Comparison of ENCODE assay signal across 15 cellular contexts in the genomic region with DNA sequence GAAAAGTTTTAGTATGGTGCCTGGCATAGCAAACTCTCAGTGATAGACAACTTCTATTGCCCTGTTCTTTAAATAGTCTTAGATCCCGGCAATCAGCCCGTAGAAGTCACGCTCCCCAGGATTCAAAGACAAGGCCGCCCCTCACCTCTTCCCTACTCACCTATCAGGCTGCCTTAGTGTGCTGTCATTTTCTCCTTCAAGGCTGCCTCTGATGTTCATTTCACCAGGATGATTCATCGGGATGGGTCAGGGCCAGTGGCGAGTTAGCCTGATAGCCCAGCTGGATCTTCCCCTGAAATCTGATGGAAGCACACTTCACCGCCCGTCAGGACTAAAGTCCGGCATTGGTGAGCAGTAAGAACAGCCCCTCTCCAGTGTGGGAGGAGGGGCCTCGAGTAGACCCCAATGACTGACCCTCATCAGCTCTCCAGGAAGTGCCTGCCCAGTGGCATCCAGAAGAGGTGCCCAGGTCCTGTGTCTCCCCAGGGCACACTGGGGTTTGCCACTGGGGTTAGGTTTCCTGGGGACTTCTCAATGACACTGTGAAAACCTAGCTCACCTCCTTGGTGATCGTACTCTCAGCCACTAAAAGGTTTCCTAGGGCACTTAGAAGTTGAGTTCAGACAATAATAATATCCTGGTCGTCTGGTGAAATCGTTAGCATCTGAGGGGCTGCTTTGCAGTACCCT. TPM values are rescaled to one million over a fixed set of nuclear protein-coding genes. Genes with fewer than 3 reads are reported as not detected.
DNase-seq lines count a peak whose midpoint lies in the region; ATAC-seq and TF ChIP-seq lines count a peak whose summit lies in the region.
"Had no signal": no experiment of that assay in that cellular context is flagged by ENCODE, and none has a peak within 500 bp of the region (broad histone marks: within the 10 kb centered on the region; RNA-seq: fewer than 3 reads in every experiment).

No MANE protein-coding gene starts in this region.

- TF ChIP-seq POLR2A in HCT116 (IDR thresholded peaks at IDR 0.05; ENCODE audit: borderline replicate concordance, extremely low read depth, insufficient read depth, insufficient read length), result no peak
- TF ChIP-seq POLR2A in adrenal gland (IDR thresholded peaks at IDR 0.05), result no peak
- TF ChIP-seq POLR2A in sigmoid colon (IDR thresholded peaks at IDR 0.05), result no peak

- POLR2A ChIA-PET in HCT116 (lab: Charles Lee), result no interaction called here

- no peak for TF ChIP-seq EP300 in sigmoid colon (IDR thresholded peaks at IDR 0.05)

- peaks cover 3% of the 10 kb centered on the region for H3K27me3 Mint-ChIP-seq in mesothelial cell of epicardium (ENCODE audit: low read depth)
- H3K27me3 Mint-ChIP-seq: stimulated activated naive CD8-positive, alpha-beta T cell treated with anti-CD3 and anti-CD28 coated beads, Interleukin-15, Interleukin-2, amounts not matched to agents 100 ng/mL and 50 ng/mL, for 24 hours had no signal

- RAD21 ChIA-PET in HCT116 (lab: Charles Lee; ENCODE audit: low non-redundant PET in 1 of 2, low total read pairs in 2 of 2, uncharacterized antibody in 2 of 2, unreplicated experiment in 2 of 2), result no interaction called here

- intact Hi-C loops in HCT116 (cut with micrococcal nuclease), result no loop called here
- intact Hi-C loops in adrenal gland (cut with DNase I), result loop anchor here in 1 of 2 donors (5.0 kb wide), 1 partner anchor 33 kb away; no protein-coding TSS in a partner anchor
- intact Hi-C loops in right cardiac atrium (cut with DNase I), result loop anchor here in 1 of 4 donors (10.0 kb wide), 1 partner anchor 295 kb away; no protein-coding TSS in a partner anchor
- intact Hi-C loops in sigmoid colon (cut with DNase I), result no loop called here

- H3K79me2 ChIP-seq in HCT116 (ENCODE audit: insufficient read depth, low read length), result no peaks in the 10 kb centered on the region

- peak overlapping the region; percentile 50 for H2AFZ ChIP-seq in HCT116 (ENCODE audit: low read depth, low read length, poor library complexity, severe bottlenecking)

- peak overlapping the region; percentile 46 for H3K4me2 ChIP-seq in HCT116 (ENCODE audit: low read length)

- H3K9me3 ChIP-seq in HCT116 (ENCODE audit: control insufficient read depth in 1 of 2, insufficient read depth in 1 of 2, low read depth in 1 of 2, low read length in 2 of 2) (no peaks in the 10 kb centered on the region), adrenal gland (replicated peaks in 1 of 3) (no peaks in the 10 kb centered on the region), right cardiac atrium (ENCODE audit: control insufficient read depth, low read length) (no peaks in the 10 kb centered on the region), sigmoid colon (no peaks in the 10 kb centered on the region)
- H3K9me3 ChIP-seq: lower lobe of right lung had no signal

- ATAC-seq in HCT116 (peak; percentile 81), right cardiac atrium (peak; percentile 27 to 57), GM21723 (IDR thresholded peaks at IDR 0.05; ENCODE audit: unreplicated experiment) (no peak), GM19467 (IDR thresholded peaks at IDR 0.05; ENCODE audit: unreplicated experiment) (no peak)
- ATAC-seq: lower lobe of right lung had no signal

- TF ChIP-seq CTCF in HCT116 (IDR thresholded peaks at IDR 0.05 in 2 of 3, conservative IDR thresholded peaks at IDR 0.05 in 1 of 3; ENCODE audit: borderline replicate concordance in 1 of 3, insufficient read depth in 1 of 3, low read depth in 2 of 3, low read length in 2 of 3) (no peak), adrenal gland (IDR thresholded peaks at IDR 0.05) (no peak), sigmoid colon (IDR thresholded peaks at IDR 0.05) (no peak), mesothelial cell of epicardium (IDR thresholded peaks at IDR 0.05; ENCODE audit: unreplicated experiment) (no peak)

- no peaks in the 10 kb centered on the region for H3K36me3 Mint-ChIP-seq in mesothelial cell of epicardium
- H3K36me3 Mint-ChIP-seq: activated naive CD8-positive, alpha-beta T cell treated with anti-CD3 and anti-CD28 coated beads, Interleukin-2, amount 10 ng/mL, durations not matched to agents 7 days and 5 days had no signal

- no peaks in the 10 kb centered on the region for H3K9me2 ChIP-seq in HCT116 (ENCODE audit: insufficient read depth)

- CTCF ChIA-PET in HCT116 (lab: Charles Lee), result interaction anchor here (2.5 kb wide), 1 partner anchor 33 kb away, joined by 7 read pairs; no protein-coding TSS in a partner anchor

- WGBS in adrenal gland, 4 donors, result 52 to 62% (median 55%) methylated on average over 7 to 13 of the region's 13 CpGs
- 69% methylated on average over 13 of the region's 13 CpGs for WGBS in right cardiac atrium
- WGBS in sigmoid colon, 2 donors, result 91% methylated on average over 13 of the region's 13 CpGs

- no peaks in the 10 kb centered on the region for H4K20me1 ChIP-seq in HCT116 (ENCODE audit: insufficient read depth)

- H3K4me3 ChIP-seq in HCT116 (replicated peaks in 1 of 2; ENCODE audit: low read depth in 1 of 2, low read length in 2 of 2) (no peak overlapping the region), adrenal gland (no peak overlapping the region), right cardiac atrium (ENCODE audit: low read length) (no peak overlapping the region), sigmoid colon (no peak overlapping the region)
- H3K4me3 ChIP-seq: lower lobe of right lung had no signal

- H3K36me3 ChIP-seq in HCT116 (ENCODE audit: control insufficient read depth in 1 of 2, insufficient read depth in 2 of 2, low read length in 2 of 2) (no peaks in the 10 kb centered on the region), adrenal gland (replicated peaks in 1 of 2) (no peaks in the 10 kb centered on the region), sigmoid colon (no peaks in the 10 kb centered on the region)
- H3K36me3 ChIP-seq: lower lobe of right lung had no signal

- BruUV-seq in HCT116 (replicated peaks; lab: Mats Ljungman, UMichigan), result no TSS peak

- H3K4me3 Mint-ChIP-seq in mesothelial cell of epicardium, result no peak overlapping the region
- H3K4me3 Mint-ChIP-seq: activated naive CD8-positive, alpha-beta T cell treated with anti-CD3 and anti-CD28 coated beads, Interleukin-2, amount 10 ng/mL, durations not matched to agents 7 days and 5 days; CD4-positive, alpha-beta T cell; stimulated activated naive CD8-positive, alpha-beta T cell treated with anti-CD3 and anti-CD28 coated beads, Interleukin-15, Interleukin-2, amounts not matched to agents 100 ng/mL and 50 ng/mL, for 24 hours had no signal

- H3K4me1 ChIP-seq in HCT116 (ENCODE audit: control insufficient read depth in 1 of 2, insufficient read depth in 2 of 2, low read length in 2 of 2) (peaks cover 16 to 29% of the 10 kb centered on the region in 2 experiments; a peak in 3 of 4 replicates), adrenal gland (replicated peaks in 1 of 2) (peaks cover 13 to 18% of the 10 kb centered on the region in 2 donors), right cardiac atrium (ENCODE audit: control insufficient read depth, insufficient read depth, low read length) (peaks cover 12% of the 10 kb centered on the region), sigmoid colon (peaks cover under 1 to 50% (median 40%) of the 10 kb centered on the region in 4 donors)

- peaks cover 61% of the 10 kb centered on the region for H3K4me1 Mint-ChIP-seq in mesothelial cell of epicardium

- H3K27me3 ChIP-seq in HCT116 (ENCODE audit: insufficient read depth, low read length) (no peaks in the 10 kb centered on the region), adrenal gland (no peaks in the 10 kb centered on the region), right cardiac atrium (ENCODE audit: control insufficient read depth, insufficient read depth) (no peaks in the 10 kb centered on the region), sigmoid colon (no peaks in the 10 kb centered on the region)

- no peak overlapping the region for H3K9ac ChIP-seq in HCT116 (ENCODE audit: low read length)

- no peak overlapping the region for H3K27ac ChIP-seq in HCT116 (ENCODE audit: low read depth, low read length)
- H3K27ac ChIP-seq in adrenal gland, result peak overlapping the region in 2 of 5 donors; percentile 15 to 42
- peak overlapping the region; percentile 94 for H3K27ac ChIP-seq in right cardiac atrium (ENCODE audit: low read length)
- H3K27ac ChIP-seq in sigmoid colon, result peak overlapping the region in 3 of 4 donors; percentile 16 to 71 (median 68)
- H3K27ac ChIP-seq: lower lobe of right lung had no signal

- TF ChIP-seq RAD21 in HCT116 (IDR thresholded peaks at IDR 0.05; ENCODE audit: low read depth), result no peak

- DNase-seq in HCT116 (ENCODE audit: low read depth, low spot score), result peak; percentile 12
- DNase-seq in adrenal gland, result peak; percentile 61 to 83 (median 79)
- DNase-seq in right cardiac atrium, result no peak
- no peak for DNase-seq in sigmoid colon
- DNase-seq in mesothelial cell of epicardium (ENCODE audit: low spot score in 2 of 2, unreplicated experiment in 2 of 2), result no peak
- DNase-seq in mesenteric fat pad (ENCODE audit: low spot score), result no peak
- DNase-seq: activated naive CD8-positive, alpha-beta T cell treated with anti-CD3 and anti-CD28 coated beads, Interleukin-2, amount 10 ng/mL, durations not matched to agents 7 days and 5 days; CD4-positive, alpha-beta T cell; dermis blood vessel endothelial cell; lower lobe of right lung; NCI-H526 treated with DMSO at 0.1 percent for 48 hours; posterior cingulate gyrus had no signal

- no peak overlapping the region for H3K27ac Mint-ChIP-seq in mesothelial cell of epicardium
- H3K27ac Mint-ChIP-seq: activated naive CD8-positive, alpha-beta T cell treated with anti-CD3 and anti-CD28 coated beads, Interleukin-2, amount 10 ng/mL, durations not matched to agents 7 days and 5 days; CD4-positive, alpha-beta T cell; stimulated activated naive CD8-positive, alpha-beta T cell treated with anti-CD3 and anti-CD28 coated beads, Interleukin-15, Interleukin-2, amounts not matched to agents 100 ng/mL and 50 ng/mL, for 24 hours had no signal

- H3K9me3 Mint-ChIP-seq in mesothelial cell of epicardium, result no peaks in the 10 kb centered on the region
- H3K9me3 Mint-ChIP-seq: activated naive CD8-positive, alpha-beta T cell treated with anti-CD3 and anti-CD28 coated beads, Interleukin-2, amount 10 ng/mL, durations not matched to agents 7 days and 5 days; CD4-positive, alpha-beta T cell; stimulated activated naive CD8-positive, alpha-beta T cell treated with anti-CD3 and anti-CD28 coated beads, Interleukin-15, Interleukin-2, amounts not matched to agents 100 ng/mL and 50 ng/mL, for 24 hours had no signal

RNA-seq across cellular contexts. Expression of a gene that starts 37.5 kb away (rescaled TPM):
- total RNA-seq in HCT116 (2021; ENCODE audit: unreplicated experiment), result 22.5 TPM
- 21.6 and 27.5 TPM in 2 replicates for polyA plus RNA-seq in HCT116 (2012)
- 100 to 1,000 TPM in 6 of 8 donors, 10 to 100 TPM in 2; 81.8 to 217 (median 157) TPM for total RNA-seq in adrenal gland
- 100 to 1,000 TPM; 162 to 246 (median 205) TPM for polyA plus RNA-seq in adrenal gland
- total RNA-seq in right cardiac atrium, result 1,000 to 10,000 TPM; 6,360 to 7,970 (median 7,200) TPM
- 10,076 TPM for polyA plus RNA-seq in right cardiac atrium
- total RNA-seq in sigmoid colon, result 1,000 to 10,000 TPM; 2,634 to 4,179 (median 3,850) TPM
- 100 to 1,000 TPM; 438 to 950 (median 563) TPM for polyA plus RNA-seq in sigmoid colon
- total RNA-seq in mesothelial cell of epicardium, result 635 to 667 TPM (median 659 TPM) in 3 replicates
- 154 TPM for total RNA-seq in mesenteric fat pad

RNA-seq across cellular contexts. Expression of a gene that starts 41.6 kb away (rescaled TPM):
- total RNA-seq in HCT116 (2021; ENCODE audit: unreplicated experiment) (7.6 TPM), adrenal gland (10 to 100 TPM; 25.3 to 41.2 (median 33.4) TPM), right cardiac atrium (10 to 100 TPM; 15.1 to 15.9 (median 15.8) TPM), sigmoid colon (10 to 100 TPM in 1 of 4 donors, 1 to 10 TPM in 3; 7.2 to 11.2 (median 8.4) TPM), mesothelial cell of epicardium (7.6 to 9.0 TPM (median 8.2 TPM) in 3 replicates), mesenteric fat pad (30.1 TPM)
- 2.8 and 4.4 TPM in 2 replicates for polyA plus RNA-seq in HCT116 (2012)
- polyA plus RNA-seq in adrenal gland (10 to 100 TPM; 15.4 to 68.2 (median 19.7) TPM), right cardiac atrium (23.4 TPM), sigmoid colon (10 to 100 TPM; 14.9 to 32.4 (median 21.6) TPM)

Comparison
In these comparisons a context has a peak if more than half of its experiments do, and no peak if none do; other contexts are left out.
1. ATAC-seq: peak in HCT116 (single experiment) and right cardiac atrium (2 of 2); none in GM21723 (single experiment) and GM19467 (single experiment).
2. DNase-seq: peak in HCT116 (single experiment) and adrenal gland (7 of 7); none in right cardiac atrium (0 of 3), sigmoid colon (single experiment), mesothelial cell of epicardium (0 of 2) and mesenteric fat pad (single experiment).